31 cellular contexts compared by ENCODE assay signal in genomic region chr5:96579711-96580110, GRCh38.
"Had no signal": no experiment of that assay in that cellular context is flagged by ENCODE, and none has a peak within 500 bp of the region (broad histone marks: within the 10 kb centered on the region; RNA-seq: fewer than 3 reads in every experiment).

No MANE protein-coding gene starts in this region.

- H3K36me3 ChIP-seq: adrenal gland, ascending aorta, cardiac muscle cell, gastrocnemius medialis, heart left ventricle had no signal

- H3K27me3 ChIP-seq: adrenal gland, ascending aorta, breast epithelium, cardiac muscle cell, dorsolateral prefrontal cortex, foreskin keratinocyte, gastrocnemius medialis, heart left ventricle had no signal

- H3K4me3 ChIP-seq: adrenal gland, ascending aorta, breast epithelium, cardiac muscle cell, coronary artery, dorsolateral prefrontal cortex, gastrocnemius medialis, heart left ventricle had no signal

- H3K9me3 ChIP-seq: adrenal gland, ascending aorta, breast epithelium, gastrocnemius medialis, heart left ventricle had no signal

- ATAC-seq: activated CD4-positive, alpha-beta T cell treated with anti-CD3 and anti-CD28 coated beads for 36 hours; activated CD8-positive, alpha-beta memory T cell treated with anti-CD3 and anti-CD28 coated beads, Interleukin-2, amount 10 ng/mL, durations not matched to agents 7 days and 5 days; activated CD8-positive, alpha-beta T cell treated with anti-CD3 and anti-CD28 coated beads, Interleukin-2, amount 10 ng/mL, durations not matched to agents 7 days and 5 days; activated naive CD8-positive, alpha-beta T cell treated with anti-CD3 and anti-CD28 coated beads, Interleukin-2, amount 50 U/mL, for 24 hours; activated T-cell treated with anti-CD3 and anti-CD28 coated beads, Interleukin-2, amount 50 U/mL, for 72 hours; esophagus mucosa; foreskin keratinocyte; gastrocnemius medialis; heart left ventricle had no signal

- H3K4me1 ChIP-seq: adrenal gland, ascending aorta, breast epithelium, foreskin keratinocyte, gastrocnemius medialis had no signal

- DNase-seq: activated CD4-positive, alpha-beta memory T cell treated with anti-CD3 and anti-CD28 coated beads for 36 hours; activated CD4-positive, alpha-beta T cell treated with anti-CD3 and anti-CD28 coated beads for 36 hours; activated CD4-positive, alpha-beta T cell treated with anti-CD3 and anti-CD28 coated beads, Interleukin-2, amount 10 ng/mL, durations not matched to agents 24 days and 14 days; activated CD4-positive, CD25-positive, alpha-beta regulatory T cell; activated CD4-positive, CD25-positive, alpha-beta regulatory T cell treated with anti-CD3 and anti-CD28 coated beads, Interleukin-2, amount 50 U/mL, for 72 hours; activated CD8-positive, alpha-beta memory T cell treated with anti-CD3 and anti-CD28 coated beads, Interleukin-2, amount 10 ng/mL, durations not matched to agents 7 days and 5 days; activated CD8-positive, alpha-beta memory T cell treated with anti-CD3 and anti-CD28 coated beads, Interleukin-2, amount 50 U/mL, for 48 hours; activated CD8-positive, alpha-beta T cell treated with anti-CD3 and anti-CD28 coated beads, Interleukin-2, amount 10 ng/mL, durations not matched to agents 7 days and 5 days; activated effector memory CD4-positive, alpha-beta T cell treated with Interleukin-2 at 50 U/mL for 16 hours; activated naive CD4-positive, alpha-beta T cell treated with anti-CD3 and anti-CD28 coated beads for 36 hours; activated naive CD8-positive, alpha-beta T cell treated with anti-CD3 and anti-CD28 coated beads for 36 hours; activated naive CD8-positive, alpha-beta T cell treated with anti-CD3 and anti-CD28 coated beads, Interleukin-2, amount 50 U/mL, for 24 hours; activated T-cell treated with anti-CD3 and anti-CD28 coated beads for 4 hours; activated T-cell treated with anti-CD3 and anti-CD28 coated beads, Interleukin-2, amount 50 U/mL, for 24 hours; activated T-cell treated with anti-CD3 and anti-CD28 coated beads, Interleukin-2, amount 50 U/mL, for 72 hours; adrenal gland; central memory CD4-positive, alpha-beta T cell; cerebellar nuclear complex; dorsolateral prefrontal cortex; effector memory CD4-positive, alpha-beta T cell; endodermal cell; foreskin keratinocyte; gastrocnemius medialis; glutamatergic neuron; heart left ventricle; T-helper 2 cell had no signal

- H3K27ac ChIP-seq: adrenal gland, ascending aorta, breast epithelium, cardiac muscle cell, coronary artery, dorsolateral prefrontal cortex, foreskin keratinocyte, gastrocnemius medialis, heart left ventricle had no signal
